ENCODE assay signal across 13 cellular contexts in the genomic region with DNA sequence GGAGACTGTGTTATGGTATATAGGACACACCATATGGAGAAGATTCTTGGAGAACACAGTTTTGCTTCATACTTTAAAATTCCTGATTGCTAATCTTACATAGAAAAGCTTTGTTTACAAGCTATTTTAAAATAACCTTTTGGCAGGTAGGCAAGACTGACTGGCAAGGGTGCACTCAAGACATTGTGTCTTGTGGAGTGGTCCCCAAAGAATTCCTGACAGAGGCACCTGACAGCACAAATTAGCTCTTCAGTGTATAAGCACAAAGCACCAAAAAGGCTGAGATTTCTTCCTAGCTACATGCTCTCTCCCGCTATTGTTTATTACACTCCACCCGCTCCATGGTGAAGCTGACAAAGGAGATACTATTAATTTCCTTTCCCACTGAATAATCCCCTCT.
DNase-seq lines count a peak whose midpoint lies in the region; TF ChIP-seq lines count a peak whose summit lies in the region.
"Had no signal": no experiment of that assay in that cellular context is flagged by ENCODE, and none has a peak within 500 bp of the region (broad histone marks: within the 10 kb centered on the region; RNA-seq: fewer than 3 reads in every experiment).

No MANE protein-coding gene starts in this region.

- H3K27me3 Mint-ChIP-seq in T-helper 2 cell treated with Interferon-gamma antibody and Interleukin-4, amounts not matched to agents 5 μg/mL and 100 μg/mL, for 36 hours (ENCODE audit: low read depth), result no peaks in the 10 kb centered on the region

- H3K36me3 ChIP-seq in fibroblast of lung (ENCODE audit: control insufficient read depth, insufficient read depth, low read length) (peaks cover 2% of the 10 kb centered on the region), smooth muscle cell (ENCODE audit: low read depth) (no peaks in the 10 kb centered on the region), sigmoid colon (no peaks in the 10 kb centered on the region)
- H3K36me3 ChIP-seq: cardiac muscle cell had no signal

- peaks cover 27% of the 10 kb centered on the region for H3K36me3 Mint-ChIP-seq in T-helper 2 cell treated with Interferon-gamma antibody and Interleukin-4, amounts not matched to agents 5 μg/mL and 100 μg/mL, for 36 hours (ENCODE audit: low read depth)

- H3K4me3 Mint-ChIP-seq in T-helper 2 cell treated with Interferon-gamma antibody and Interleukin-4, amounts not matched to agents 5 μg/mL and 100 μg/mL, for 36 hours, result peak overlapping the region; percentile 92

- no peaks in the 10 kb centered on the region for H4K20me1 ChIP-seq in fibroblast of lung (ENCODE audit: control insufficient read depth, extremely low read depth, insufficient read depth, low read length)
- H4K20me1 ChIP-seq in smooth muscle cell (ENCODE audit: low read depth), result peaks cover 55% of the 10 kb centered on the region

- TF ChIP-seq EP300 in sigmoid colon (IDR thresholded peaks at IDR 0.05), result no peak

- H3K9me3 Mint-ChIP-seq in T-helper 2 cell treated with Interferon-gamma antibody and Interleukin-4, amounts not matched to agents 5 μg/mL and 100 μg/mL, for 36 hours, result no peaks in the 10 kb centered on the region

- intact Hi-C loops in sigmoid colon (cut with DNase I), result no loop called here

- H3F3A ChIP-seq in smooth muscle cell (ENCODE audit: low read depth), result peaks cover 7% of the 10 kb centered on the region

- 100% methylated on average over 2 of the region's 2 CpGs for whole genome bisulfite sequencing in smooth muscle cell (ENCODE audit: low lambda C conversion rate)
- 95 to 97% methylated on average over 2 of the region's 2 CpGs for WGBS in sigmoid colon, 2 donors

- H3K9ac ChIP-seq in fibroblast of lung (ENCODE audit: insufficient read depth, low read length) (no peak overlapping the region), smooth muscle cell (ENCODE audit: low read depth) (no peak overlapping the region)

- H3K27ac Mint-ChIP-seq in T-helper 2 cell treated with Interferon-gamma antibody and Interleukin-4, amounts not matched to agents 5 μg/mL and 100 μg/mL, for 36 hours, result no peak overlapping the region

- TF ChIP-seq CTCF in fibroblast of lung (conservative IDR thresholded peaks at IDR 0.05 in 1 of 2, IDR thresholded peaks at IDR 0.05 in 1 of 2; ENCODE audit: low read depth in 1 of 2, low read length in 2 of 2), result no peak
- no peak for TF ChIP-seq CTCF in smooth muscle cell (IDR thresholded peaks at IDR 0.05; ENCODE audit: borderline replicate concordance, insufficient read depth, poor library complexity, severe bottlenecking)
- TF ChIP-seq CTCF in sigmoid colon (IDR thresholded peaks at IDR 0.05), result no peak

- H3K4me3 ChIP-seq in fibroblast of lung (replicated peaks in 1 of 4; ENCODE audit: control extremely low read depth in 1 of 4, insufficient read depth in 1 of 4, low read depth in 3 of 4, low read length in 4 of 4) (peak overlapping the region in 2 of 4 experiments; percentile 85 to 96), smooth muscle cell (peak overlapping the region; percentile 90), sigmoid colon (no peak overlapping the region)

- H3K27ac ChIP-seq in fibroblast of lung (ENCODE audit: insufficient read depth, low read length) (no peak overlapping the region), smooth muscle cell (ENCODE audit: low read depth) (no peak overlapping the region), sigmoid colon (no peak overlapping the region)
- H3K27ac ChIP-seq: cardiac muscle cell, VCaP had no signal

- H3K9me3 ChIP-seq in fibroblast of lung (ENCODE audit: control insufficient read depth, insufficient read depth, low read depth, low read length) (no peaks in the 10 kb centered on the region), smooth muscle cell (replicated peaks; ENCODE audit: low read depth) (no peaks in the 10 kb centered on the region), sigmoid colon (no peaks in the 10 kb centered on the region)

- no peaks in the 10 kb centered on the region for H3K27me3 ChIP-seq in fibroblast of lung (ENCODE audit: control insufficient read depth, insufficient read depth, low read length)
- H3K27me3 ChIP-seq in smooth muscle cell (ENCODE audit: low read depth), result no peaks in the 10 kb centered on the region
- H3K27me3 ChIP-seq in sigmoid colon, result no peaks in the 10 kb centered on the region
- H3K27me3 ChIP-seq: cardiac muscle cell had no signal

- H3K4me1 Mint-ChIP-seq in T-helper 2 cell treated with Interferon-gamma antibody and Interleukin-4, amounts not matched to agents 5 μg/mL and 100 μg/mL, for 36 hours (ENCODE audit: low read depth), result peaks cover 29% of the 10 kb centered on the region

- H3K4me2 ChIP-seq in fibroblast of lung (ENCODE audit: extremely low read depth, insufficient read depth, low read length) (peak overlapping the region; percentile 92), smooth muscle cell (peak overlapping the region; percentile 98)

- DNase-seq in T-helper 2 cell treated with Interferon-gamma antibody and Interleukin-4, amounts not matched to agents 5 μg/mL and 100 μg/mL, for 36 hours (ENCODE audit: low spot score), result no peak
- DNase-seq in T-helper 2 cell, result no peak
- DNase-seq in NCI-H69 (lab: John Stamatoyannopoulos, UW), result peak; percentile 11
- no peak for DNase-seq in fibroblast of lung (ENCODE audit: low read depth in 2 of 2)
- no peak for DNase-seq in smooth muscle cell (lab: John Stamatoyannopoulos, UW; ENCODE audit: unreplicated experiment)
- DNase-seq in sigmoid colon, result no peak
- DNase-seq in foreskin melanocyte, result no peak
- no peak for DNase-seq in SKM-1 (lab: John Stamatoyannopoulos, UW; ENCODE audit: unreplicated experiment)
- DNase-seq: EL, Right ventricle myocardium superior, trophoblast cell had no signal

- no peak for TF ChIP-seq POLR2A in sigmoid colon (IDR thresholded peaks at IDR 0.05)

- H2AFZ ChIP-seq in fibroblast of lung (ENCODE audit: low read length) (no peak overlapping the region), smooth muscle cell (ENCODE audit: low read depth) (no peak overlapping the region)

- H3K79me2 ChIP-seq in fibroblast of lung (ENCODE audit: control insufficient read depth, insufficient read depth, low read length) (peaks cover 65% of the 10 kb centered on the region), smooth muscle cell (ENCODE audit: low read depth) (peaks cover 49% of the 10 kb centered on the region)

- H3K4me1 ChIP-seq in fibroblast of lung (ENCODE audit: control insufficient read depth, extremely low read depth, insufficient read depth, low read length) (peaks cover 2% of the 10 kb centered on the region), smooth muscle cell (ENCODE audit: low read depth) (peaks cover 28% of the 10 kb centered on the region), sigmoid colon (peaks cover 0 to 29% (median 21%) of the 10 kb centered on the region in 4 donors)
